In genomic region chr10:96229568-96230030, GRCh38 we compare ENCODE assay signal across 8 cellular contexts. TPM values are rescaled to one million over a fixed set of nuclear protein-coding genes. Genes with fewer than 3 reads are reported as not detected.
DNase-seq lines count a peak whose midpoint lies in the region; ATAC-seq and TF ChIP-seq lines count a peak whose summit lies in the region.

No MANE protein-coding gene starts in this region.

- H3K4me3 Mint-ChIP-seq in activated CD4-positive, alpha-beta T cell treated with anti-CD3 and anti-CD28 coated beads for 36 hours: no peak overlapping the region

- no peak overlapping the region for H3K27ac Mint-ChIP-seq in activated CD4-positive, alpha-beta T cell treated with anti-CD3 and anti-CD28 coated beads for 36 hours

- ATAC-seq in activated CD4-positive, alpha-beta T cell treated with anti-CD3 and anti-CD28 coated beads for 36 hours: peak; percentile 77
- ATAC-seq in right lobe of liver: peak; percentile 93 to 98 (median 94)
- ATAC-seq in GM21390 (IDR thresholded peaks at IDR 0.05; ENCODE audit: unreplicated experiment): no peak

- H3K36me3 ChIP-seq in right lobe of liver: peaks cover 0 to 35% (median 10%) of the 10 kb centered on the region in 4 donors

- H3K9me3 Mint-ChIP-seq in activated CD4-positive, alpha-beta T cell treated with anti-CD3 and anti-CD28 coated beads for 36 hours (ENCODE audit: low read depth): no peaks in the 10 kb centered on the region

- no peaks in the 10 kb centered on the region for H3K27me3 ChIP-seq in right lobe of liver

- CTCF ChIA-PET in activated CD4-positive, alpha-beta T cell treated with anti-CD3 and anti-CD28 coated beads for 36 hours (lab: Charles Lee): interaction anchor here (0.6 to 3.5 kb wide), 53 partner anchors 8 to 371 kb away, joined by 3 to 64 read pairs (median 4); partner anchors contain the start of genes DNTT and ZNF518A

- POLR2A ChIA-PET in activated CD4-positive, alpha-beta T cell treated with anti-CD3 and anti-CD28 coated beads for 36 hours (lab: Charles Lee): interaction anchor here (0.6 kb wide), 2 partner anchors 100 to 587 kb away, joined by 3 to 4 read pairs; no protein-coding TSS in a partner anchor

- H3K4me1 Mint-ChIP-seq in activated CD4-positive, alpha-beta T cell treated with anti-CD3 and anti-CD28 coated beads for 36 hours: no peaks in the 10 kb centered on the region

- WGBS in right lobe of liver (ENCODE audit: insufficient coverage, low coverage, low lambda C conversion rate, missing lambda C conversion rate): 0% methylated on average over 7 of the region's 7 CpGs

- H3K27me3 Mint-ChIP-seq in activated CD4-positive, alpha-beta T cell treated with anti-CD3 and anti-CD28 coated beads for 36 hours: no peaks in the 10 kb centered on the region

- peaks cover 0 to 4% (median 0%) of the 10 kb centered on the region in 4 donors for H3K4me1 ChIP-seq in right lobe of liver

- intact Hi-C loops in activated CD4-positive, alpha-beta T cell treated with anti-CD3 and anti-CD28 coated beads for 36 hours (cut with DNase I, micrococcal nuclease): loop anchor here (1.0 to 5.0 kb wide), 4 partner anchors 64 to 212 kb away; no protein-coding TSS in a partner anchor
- intact Hi-C loops in right lobe of liver (cut with DNase I): loop anchor here (5.0 to 10.0 kb wide), 2 partner anchors 68 to 75 kb away; partner anchors contain the start of gene DNTT (in 1 of the 2)

- peak; percentile 64 to 95 (median 67) for TF ChIP-seq CTCF in right lobe of liver (IDR thresholded peaks at IDR 0.05)

- peak; percentile 45 to 51 for DNase-seq in AML-193 (lab: John Stamatoyannopoulos, UW)
- peak; percentile 56 for DNase-seq in GM19238 (ENCODE audit: insufficient read length, low spot score)
- DNase-seq in NCI-H2196 treated with DMSO at 0.1 percent for 48 hours (lab: John Stamatoyannopoulos, UW; ENCODE audit: unreplicated experiment): peak; percentile 2
- DNase-seq in activated CD4-positive, alpha-beta T cell treated with anti-CD3 and anti-CD28 coated beads for 36 hours: peak; percentile 86
- peak; percentile 18 for DNase-seq in cerebellum (ENCODE audit: low spot score)
- DNase-seq in right lobe of liver: peak; percentile 83 to 86 (median 86)
- DNase-seq in stimulated activated CD4-positive, alpha-beta T cell treated with anti-CD3 and anti-CD28 coated beads, TNF-alpha, amount 100 ng/mL, for 24 hours (ENCODE audit: low read depth in 3 of 3): peak; percentile 41 to 66 (median 56)

- TF ChIP-seq POLR2A in right lobe of liver (IDR thresholded peaks at IDR 0.05): peak; percentile 10

- no peak overlapping the region for H3K4me3 ChIP-seq in right lobe of liver

- H3K36me3 Mint-ChIP-seq in activated CD4-positive, alpha-beta T cell treated with anti-CD3 and anti-CD28 coated beads for 36 hours (ENCODE audit: low read depth): no peaks in the 10 kb centered on the region

- H3K9me3 ChIP-seq in right lobe of liver: no peaks in the 10 kb centered on the region

- H3K27ac ChIP-seq in right lobe of liver: no peak overlapping the region

RNA-seq across cellular contexts. Expression of gene BLNK, which starts 41.8 kb away (rescaled TPM):
- not detected for total RNA-seq in activated CD4-positive, alpha-beta T cell treated with anti-CD3 and anti-CD28 coated beads for 36 hours
- total RNA-seq in cerebellum (0.27 TPM), right lobe of liver (10 to 100 TPM in 5 of 6 experiments, 1 to 10 TPM in 1; 9.9 to 47.7 (median 20.9) TPM)

Comparison
In these comparisons a context has a peak if more than half of its experiments do, and no peak if none do; other contexts are left out.
1. DNase-seq: peak in every context shown above with its lines; median percentile 86 in activated CD4-positive, alpha-beta T cell treated with anti-CD3 and anti-CD28 coated beads for 36 hours; 86 in right lobe of liver; 56 in GM19238; 56 in stimulated activated CD4-positive, alpha-beta T cell treated with anti-CD3 and anti-CD28 coated beads, TNF-alpha, amount 100 ng/mL, for 24 hours; 48 in AML-193; 18 in cerebellum; 2 in NCI-H2196 treated with DMSO at 0.1 percent for 48 hours.